ENCODE assay signal across 1 cellular context in genomic region chr10:21505711-21506278, GRCh38.
A peak's percentile ranks its signal among the peaks of the same experiment; 100 is the strongest.
TF ChIP-seq lines count a peak whose summit lies in the region.

No MANE protein-coding gene starts in this region.

TF ChIP-seq in HepG2, 621 proteins besides CTCF, POLR2A, EP300 and RAD21 (continued from another document and continues in another):
- no peak for TF ChIP-seq FOXO4 (CRISPR knock-in tag; conservative IDR thresholded peaks at IDR 0.05)
- no peak; the same call in 1 of the 2 replicates for TF ChIP-seq ZNF160 (CRISPR knock-in tag; IDR thresholded peaks at IDR 0.05)
- TF ChIP-seq PCBP2 (optimal IDR thresholded peaks at IDR 0.05; ENCODE audit: low read depth, low read length, poor library complexity, severe bottlenecking): peak; percentile 52
- no peak for TF ChIP-seq MTF2 (CRISPR knock-in tag; IDR thresholded peaks at IDR 0.05; ENCODE audit: borderline replicate concordance)
- no peak for TF ChIP-seq ZNF10 (CRISPR knock-in tag; IDR thresholded peaks at IDR 0.05; ENCODE audit: borderline replicate concordance, low read depth)
- TF ChIP-seq HES4 (CRISPR knock-in tag; IDR thresholded peaks at IDR 0.05; ENCODE audit: borderline replicate concordance): no peak
- no peak for TF ChIP-seq ZFP36 (IDR thresholded peaks at IDR 0.05; ENCODE audit: borderline replicate concordance, low read depth, low read length, partially characterized antibody)
- TF ChIP-seq ATF1 (CRISPR knock-in tag; IDR thresholded peaks at IDR 0.05): peak; percentile 67; the same call in 1 of the 2 replicates
- no peak for TF ChIP-seq ZNF724P (CRISPR knock-in tag; IDR thresholded peaks at IDR 0.05; ENCODE audit: borderline replicate concordance)
- TF ChIP-seq ATF4 (CRISPR knock-in tag; IDR thresholded peaks at IDR 0.05): peak in 1 of 2 experiments; percentile 93; a peak in 2 of 4 replicates
- TF ChIP-seq CSRNP1 (CRISPR knock-in tag; IDR thresholded peaks at IDR 0.05): peak; percentile 69; the same call in 1 of the 2 replicates
- TF ChIP-seq ZNF639 (CRISPR knock-in tag; conservative IDR thresholded peaks at IDR 0.05): peak; percentile 77; the same call in 1 of the 2 replicates
- 0 out of 2 replicates have a peak, but pooled peaks have one; percentile 37 for TF ChIP-seq ONECUT2 (CRISPR knock-in tag; IDR thresholded peaks at IDR 0.05)
- TF ChIP-seq ZNF572 (CRISPR knock-in tag; IDR thresholded peaks at IDR 0.05): no peak
- TF ChIP-seq PREB (CRISPR knock-in tag; IDR thresholded peaks at IDR 0.05): no peak
- no peak for TF ChIP-seq HCFC1 (IDR thresholded peaks at IDR 0.05; ENCODE audit: low read depth, low read length)
- peak; percentile 86; the same call in 1 of the 2 replicates for TF ChIP-seq ETV6 (CRISPR knock-in tag; conservative IDR thresholded peaks at IDR 0.05)
- no peak; the same call in 1 of the 2 replicates for TF ChIP-seq ZNF224 (CRISPR knock-in tag; IDR thresholded peaks at IDR 0.05)
- TF ChIP-seq NCOA2 (CRISPR knock-in tag; IDR thresholded peaks at IDR 0.05): peak; percentile 99
- peak; percentile 94 for TF ChIP-seq ZNF772 (CRISPR knock-in tag; IDR thresholded peaks at IDR 0.05)
- TF ChIP-seq ZNF777 (CRISPR knock-in tag; IDR thresholded peaks at IDR 0.05): no peak
- TF ChIP-seq ATF5 (CRISPR knock-in tag; IDR thresholded peaks at IDR 0.05; ENCODE audit: low read depth): no peak
- no peak for TF ChIP-seq U2AF2 (IDR thresholded peaks at IDR 0.05; ENCODE audit: low read depth, low read length)
- TF ChIP-seq PHF20 (CRISPR knock-in tag; IDR thresholded peaks at IDR 0.05): no peak
- peak; percentile 86 for TF ChIP-seq ZMYM2 (CRISPR knock-in tag; IDR thresholded peaks at IDR 0.05)
- TF ChIP-seq MBD4 (IDR thresholded peaks at IDR 0.05; ENCODE audit: borderline replicate concordance, low read length): peak; percentile 85; the same call in 1 of the 2 replicates
- no peak for TF ChIP-seq SATB2 (CRISPR knock-in tag; IDR thresholded peaks at IDR 0.05)
- TF ChIP-seq ZNF496 (CRISPR knock-in tag; IDR thresholded peaks at IDR 0.05; ENCODE audit: insufficient replicate concordance): no peak
- TF ChIP-seq ARID2 (CRISPR knock-in tag; IDR thresholded peaks at IDR 0.05; ENCODE audit: borderline replicate concordance): no peak; the same call in 1 of the 2 replicates
- TF ChIP-seq ZBTB7A (CRISPR knock-in tag; IDR thresholded peaks at IDR 0.05): peak; percentile 90; the same call in 1 of the 2 replicates
- peak; percentile 79 for TF ChIP-seq TFE3 (CRISPR knock-in tag; IDR thresholded peaks at IDR 0.05)
- no peak for TF ChIP-seq TAF15 (IDR thresholded peaks at IDR 0.05; ENCODE audit: low read depth, low read length, poor library complexity, severe bottlenecking)
- TF ChIP-seq SOX6 (IDR thresholded peaks at IDR 0.05): no peak
- TF ChIP-seq SOX6 (CRISPR knock-in tag; IDR thresholded peaks at IDR 0.05): peak; percentile 97
- TF ChIP-seq ASH2L (IDR thresholded peaks at IDR 0.05; ENCODE audit: insufficient read length, low read depth, low read length): peak; percentile 85
- TF ChIP-seq NFKBIZ (CRISPR knock-in tag; IDR thresholded peaks at IDR 0.05): peak; percentile 99
- no peak for TF ChIP-seq ZNF337 (CRISPR knock-in tag; IDR thresholded peaks at IDR 0.05; ENCODE audit: borderline replicate concordance, low read depth)
- no peak for TF ChIP-seq MXD3 (CRISPR knock-in tag; IDR thresholded peaks at IDR 0.05)
- TF ChIP-seq STAT6 (CRISPR knock-in tag; IDR thresholded peaks at IDR 0.05; ENCODE audit: borderline replicate concordance): peak; percentile 85; the same call in 1 of the 2 replicates
- peak; percentile 96 for TF ChIP-seq TSC22D2 (CRISPR knock-in tag; IDR thresholded peaks at IDR 0.05; ENCODE audit: borderline replicate concordance)
- no peak for TF ChIP-seq AGO2 (optimal IDR thresholded peaks at IDR 0.05; ENCODE audit: low read depth, low read length)
- TF ChIP-seq ZFP91 (CRISPR knock-in tag; IDR thresholded peaks at IDR 0.05; ENCODE audit: borderline replicate concordance): 0 out of 2 replicates have a peak, but pooled peaks have one; percentile 24
- no peak for TF ChIP-seq ZNF576 (CRISPR knock-in tag; IDR thresholded peaks at IDR 0.05)
- no peak for TF ChIP-seq MTA3 (CRISPR knock-in tag; IDR thresholded peaks at IDR 0.05)
- TF ChIP-seq SALL1 (CRISPR knock-in tag; IDR thresholded peaks at IDR 0.05): peak; percentile 99
- TF ChIP-seq E2F1 (CRISPR knock-in tag; IDR thresholded peaks at IDR 0.05): no peak
- TF ChIP-seq TRIM22 (IDR thresholded peaks at IDR 0.05): no peak
